2 cellular contexts compared by ENCODE assay signal in genomic region chr13:37589396-37589795, GRCh38. TPM values are rescaled to one million over a fixed set of nuclear protein-coding genes. Genes with fewer than 3 reads are reported as not detected.
"Had no signal": no experiment of that assay in that cellular context is flagged by ENCODE, and none has a peak within 500 bp of the region (broad histone marks: within the 10 kb centered on the region; RNA-seq: fewer than 3 reads in every experiment).

No MANE protein-coding gene starts in this region.

RNA-seq across cellular contexts. Expression of gene POSTN, which starts 9.2 kb away (rescaled TPM):
- total RNA-seq: naive thymus-derived CD8-positive, alpha-beta T cell had no signal
- polyA plus RNA-seq: immature natural killer cell; naive thymus-derived CD8-positive, alpha-beta T cell had no signal
